ENCODE assay signal across 19 cellular contexts in genomic region chr1:22636927-22637326, GRCh38. TPM values are rescaled to one million over a fixed set of nuclear protein-coding genes. Genes with fewer than 3 reads are reported as not detected.
DNase-seq lines count a peak whose midpoint lies in the region; ATAC-seq and TF ChIP-seq lines count a peak whose summit lies in the region.
"Had no signal": no experiment of that assay in that cellular context is flagged by ENCODE, and none has a peak within 500 bp of the region (broad histone marks: within the 10 kb centered on the region; RNA-seq: fewer than 3 reads in every experiment).

No MANE protein-coding gene starts in this region.

- H3K27me3 ChIP-seq in colonic mucosa (no peaks in the 10 kb centered on the region), sigmoid colon (peaks cover 0 to 14% (median 0%) of the 10 kb centered on the region in 3 donors)

- DNase-seq in NCI-H2196 (lab: John Stamatoyannopoulos, UW; ENCODE audit: unreplicated experiment): peak; percentile 24
- no peak for DNase-seq in NCI-H2196 treated with DMSO at 0.1 percent for 48 hours (lab: John Stamatoyannopoulos, UW; ENCODE audit: unreplicated experiment)
- peak; percentile 72 for DNase-seq in NCI-H1092 treated with DMSO at 0.1 percent for 48 hours (lab: John Stamatoyannopoulos, UW)
- DNase-seq in colonic mucosa: no peak
- DNase-seq in sigmoid colon: no peak
- no peak for DNase-seq in activated CD8-positive, alpha-beta memory T cell treated with anti-CD3 and anti-CD28 coated beads, Interleukin-2, amount 50 U/mL, for 48 hours
- no peak for DNase-seq in COLO829 (ENCODE audit: low spot score)
- DNase-seq: ACHN; activated CD4-positive, alpha-beta T cell treated with anti-CD3 and anti-CD28 coated beads, Interleukin-2, amount 50 U/mL, for 4 hours; activated T-cell treated with anti-CD3 and anti-CD28 coated beads, Interleukin-2, amount 50 U/mL, for 72 hours; Caco-2; stimulated activated CD4-positive, alpha-beta T cell treated with anti-CD3 and anti-CD28 coated beads, Interleukin-2, amount 100 ng/mL, for 48 hours had no signal

- H3K4me3 ChIP-seq in colonic mucosa (peak overlapping the region; percentile 9), sigmoid colon (peak overlapping the region in 3 of 4 donors; percentile 23 to 40 (median 35))
- H3K4me3 ChIP-seq: hepatocyte, K562 had no signal

- no peak overlapping the region for H3K9ac ChIP-seq in colonic mucosa (ENCODE audit: low read depth in 2 of 2, low read length in 2 of 2)

- 27 to 68% methylated on average over 6 of the region's 6 CpGs for WGBS in sigmoid colon, 2 donors

- TF ChIP-seq EP300 in sigmoid colon (IDR thresholded peaks at IDR 0.05): no peak

- intact Hi-C loops in colonic mucosa (cut with DNase I) (no loop called here), sigmoid colon (cut with DNase I) (no loop called here)

- TF ChIP-seq CTCF in colonic mucosa (IDR thresholded peaks at IDR 0.05) (no peak), sigmoid colon (IDR thresholded peaks at IDR 0.05) (no peak)

- no peak for ATAC-seq in GM19452 (IDR thresholded peaks at IDR 0.05; ENCODE audit: unreplicated experiment)
- ATAC-seq: activated T-cell treated with anti-CD3 and anti-CD28 coated beads, Interleukin-2, amount 50 U/mL, for 72 hours; K562 had no signal

- no peaks in the 10 kb centered on the region for H3K4me1 ChIP-seq in colonic mucosa
- H3K4me1 ChIP-seq in sigmoid colon: peaks cover 0 to 5% (median 0%) of the 10 kb centered on the region in 4 donors
- H3K4me1 ChIP-seq: Caco-2 had no signal

- TF ChIP-seq POLR2A in sigmoid colon (IDR thresholded peaks at IDR 0.05): no peak

- H3K36me3 ChIP-seq in colonic mucosa (no peaks in the 10 kb centered on the region), sigmoid colon (no peaks in the 10 kb centered on the region)

- no peaks in the 10 kb centered on the region for H3K9me3 ChIP-seq in colonic mucosa
- H3K9me3 ChIP-seq in sigmoid colon: no peaks in the 10 kb centered on the region
- H3K9me3 ChIP-seq: Caco-2 had no signal

- H3K27ac ChIP-seq in colonic mucosa: no peak overlapping the region
- H3K27ac ChIP-seq in sigmoid colon: peak overlapping the region in 2 of 4 donors; percentile 27 to 31
- H3K27ac ChIP-seq: hepatocyte had no signal

RNA-seq across cellular contexts. Expression of gene C1QA, which starts 0.5 kb away (rescaled TPM):
- total RNA-seq in colonic mucosa (10 to 100 TPM; 38.5 to 72.4 TPM), sigmoid colon (100 to 1,000 TPM in 3 of 4 donors, 10 to 100 TPM in 1; 80.3 to 291 (median 232) TPM)
- 100 to 1,000 TPM; 145 to 523 (median 201) TPM for polyA plus RNA-seq in sigmoid colon
- total RNA-seq: activated T-cell treated with anti-CD3 and anti-CD28 coated beads, Interleukin-2, amount 50 U/mL, for 72 hours; Caco-2; H4; myocyte; renal cortical epithelial cell; SK-MEL-5 had no signal
- polyA plus RNA-seq: K562 had no signal

RNA-seq across cellular contexts. Expression of gene C1QC, which starts 6.5 kb away (rescaled TPM):
- total RNA-seq in colonic mucosa: 10 to 100 TPM; 45.4 to 80.9 TPM
- total RNA-seq in sigmoid colon: 100 to 1,000 TPM in 3 of 4 donors, 10 to 100 TPM in 1; 47.9 to 289 (median 204) TPM
- 100 to 1,000 TPM in 2 of 3 donors, 10 to 100 TPM in 1; 94.3 to 579 (median 171) TPM for polyA plus RNA-seq in sigmoid colon
- total RNA-seq: activated T-cell treated with anti-CD3 and anti-CD28 coated beads, Interleukin-2, amount 50 U/mL, for 72 hours; Caco-2; H4; myocyte; renal cortical epithelial cell; SK-MEL-5 had no signal
- polyA plus RNA-seq: K562 had no signal

RNA-seq across cellular contexts. Expression of gene C1QB, which starts 16.1 kb away (rescaled TPM):
- 10 to 100 TPM; 44.6 to 72.5 TPM for total RNA-seq in colonic mucosa
- total RNA-seq in sigmoid colon: 100 to 1,000 TPM in 3 of 4 donors, 10 to 100 TPM in 1; 82.0 to 484 (median 422) TPM
- polyA plus RNA-seq in sigmoid colon: 100 to 1,000 TPM; 145 to 843 (median 225) TPM
- total RNA-seq: activated T-cell treated with anti-CD3 and anti-CD28 coated beads, Interleukin-2, amount 50 U/mL, for 72 hours; Caco-2; H4; myocyte; renal cortical epithelial cell; SK-MEL-5 had no signal
- polyA plus RNA-seq: K562 had no signal

Comparison
In these comparisons a context has a peak if more than half of its experiments do, and no peak if none do; other contexts are left out.
1. DNase-seq: peak in NCI-H2196 (single experiment) and NCI-H1092 treated with DMSO at 0.1 percent for 48 hours (single experiment); none in NCI-H2196 treated with DMSO at 0.1 percent for 48 hours (single experiment), colonic mucosa (single experiment), sigmoid colon (single experiment), activated CD8-positive, alpha-beta memory T cell treated with anti-CD3 and anti-CD28 coated beads, Interleukin-2, amount 50 U/mL, for 48 hours (single experiment) and COLO829 (single experiment).